Comparison of ENCODE assay signal across 8 cellular contexts in the genomic region with DNA sequence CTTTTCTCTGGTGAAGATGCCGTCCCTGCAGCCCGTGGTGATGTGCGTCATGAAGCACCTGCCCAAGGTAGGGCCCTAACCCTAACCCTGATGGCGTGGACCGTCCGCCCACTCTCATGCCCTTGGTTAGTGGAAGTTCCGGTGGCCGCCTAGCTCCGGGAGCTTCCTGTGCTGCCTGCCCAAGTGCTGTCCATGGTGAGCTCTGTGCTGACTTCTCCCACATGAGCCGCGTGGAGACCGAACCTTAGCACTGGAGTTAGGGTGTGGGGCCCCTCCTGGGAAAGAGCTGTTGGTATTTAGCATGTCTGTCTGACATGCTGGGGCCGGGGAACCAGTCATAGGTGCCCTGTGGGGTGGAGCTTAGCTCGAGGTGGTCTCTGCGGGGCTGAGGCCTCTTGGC. TPM values are rescaled to one million over a fixed set of nuclear protein-coding genes. Genes with fewer than 3 reads are reported as not detected.
DNase-seq lines count a peak whose midpoint lies in the region; ATAC-seq and TF ChIP-seq lines count a peak whose summit lies in the region.

No MANE protein-coding gene starts in this region.

- no peak for TF ChIP-seq POLR2A in esophagus muscularis mucosa (IDR thresholded peaks at IDR 0.05; ENCODE audit: low read depth)
- TF ChIP-seq POLR2A in prostate gland (IDR thresholded peaks at IDR 0.05), result no peak

- no TSS peak for BruUV-seq in Panc1 (replicated peaks; lab: Mats Ljungman, UMichigan)

- H3K27me3 ChIP-seq in Panc1 (ENCODE audit: control insufficient read depth, insufficient read depth, low read length) (no peaks in the 10 kb centered on the region), esophagus muscularis mucosa (no peaks in the 10 kb centered on the region), prostate gland (replicated peaks; ENCODE audit: insufficient read depth) (no peaks in the 10 kb centered on the region)

- H3K9me3 ChIP-seq in ES-I3 (ENCODE audit: control insufficient read depth, insufficient read depth, low read length) (no peaks in the 10 kb centered on the region), Panc1 (ENCODE audit: control insufficient read depth, insufficient read depth, low read depth, low read length) (no peaks in the 10 kb centered on the region), esophagus muscularis mucosa (no peaks in the 10 kb centered on the region), prostate gland (no peaks in the 10 kb centered on the region)

- in situ Hi-C loops in Panc1 (cut with HindIII; ENCODE audit: low pct_unique_long_range_greater_than_20kb, low sequenced_read_pairs), result no loop called here

- WGBS in esophagus muscularis mucosa, result 81% methylated on average over 13 of the region's 15 CpGs
- 90% methylated on average over 15 of the region's 15 CpGs for WGBS in prostate gland

- intact Hi-C loops in Panc1 (cut with micrococcal nuclease; ENCODE audit: unreplicated experiment), result no loop called here
- intact Hi-C loops in esophagus muscularis mucosa (cut with DNase I), result no loop called here
- intact Hi-C loops in prostate gland (cut with DNase I), result no loop called here

- no peak for ATAC-seq in Panc1
- no peak for ATAC-seq in HG03521 (IDR thresholded peaks at IDR 0.05; ENCODE audit: unreplicated experiment)
- no peak for ATAC-seq in GM21529 (IDR thresholded peaks at IDR 0.05; ENCODE audit: unreplicated experiment)

- no peaks in the 10 kb centered on the region; the same call in 1 of the 2 replicates for H3K4me1 ChIP-seq in ES-I3 (ENCODE audit: insufficient read depth, low read length)
- peaks cover 16% of the 10 kb centered on the region for H3K4me1 ChIP-seq in Panc1 (ENCODE audit: control insufficient read depth, insufficient read depth, low read length)
- peaks cover 24 to 33% (median 25%) of the 10 kb centered on the region in 4 donors for H3K4me1 ChIP-seq in esophagus muscularis mucosa
- H3K4me1 ChIP-seq in prostate gland (replicated peaks), result peaks cover 12% of the 10 kb centered on the region

- H3K36me3 ChIP-seq in ES-I3 (ENCODE audit: insufficient read depth, low read length), result peaks cover 12% of the 10 kb centered on the region
- H3K36me3 ChIP-seq in Panc1 (ENCODE audit: control insufficient read depth, insufficient read depth, low read length), result peaks cover 3% of the 10 kb centered on the region; the same call in 1 of the 2 replicates
- H3K36me3 ChIP-seq in esophagus muscularis mucosa, result peaks cover 0 to 41% (median 32%) of the 10 kb centered on the region in 4 donors
- no peaks in the 10 kb centered on the region for H3K36me3 ChIP-seq in prostate gland

- peak overlapping the region; percentile 72 to 78 for H3K4me3 ChIP-seq in Panc1 (ENCODE audit: low read depth in 2 of 2, low read length in 2 of 2)
- H3K4me3 ChIP-seq in esophagus muscularis mucosa, result peak overlapping the region; percentile 81 to 100 (median 94)
- peak overlapping the region; percentile 96 to 97 for H3K4me3 ChIP-seq in prostate gland

- no peak for DNase-seq in Panc1 (ENCODE audit: low read depth, low spot score)
- no peak for DNase-seq in esophagus muscularis mucosa (ENCODE audit: extremely low spot score)
- no peak for DNase-seq in prostate gland (ENCODE audit: low spot score)
- DNase-seq in GM19238 (ENCODE audit: insufficient read length, low spot score), result no peak
- no peak for DNase-seq in mucosa of gallbladder (ENCODE audit: low spot score)

- POLR2A ChIA-PET in Panc1 (lab: Charles Lee), result no interaction called here

- CTCF ChIA-PET in Panc1 (lab: Charles Lee), result no interaction called here

- no peak for TF ChIP-seq CTCF in Panc1 (IDR thresholded peaks at IDR 0.05)
- TF ChIP-seq CTCF in esophagus muscularis mucosa (IDR thresholded peaks at IDR 0.05), result no peak
- no peak for TF ChIP-seq CTCF in prostate gland (IDR thresholded peaks at IDR 0.05)

- peak overlapping the region; percentile 55; the same call in 1 of the 2 replicates for H3K9ac ChIP-seq in ES-I3 (ENCODE audit: low read depth, low read length)

- no peak for TF ChIP-seq EP300 in esophagus muscularis mucosa (IDR thresholded peaks at IDR 0.05)

- H3K27ac ChIP-seq in Panc1 (ENCODE audit: low read length) (peak overlapping the region; percentile 82; the same call in 1 of the 2 replicates), esophagus muscularis mucosa (replicated peaks in 1 of 4) (no peak overlapping the region), prostate gland (no peak overlapping the region)

RNA-seq across cellular contexts. Expression of a gene that starts 1.2 kb away (rescaled TPM):
- total RNA-seq in Panc1 (2021; ENCODE audit: unreplicated experiment) (62.4 TPM), esophagus muscularis mucosa (10 to 100 TPM; 26.6 to 73.2 (median 48.8) TPM), prostate gland (10 to 100 TPM; 44.9 to 82.1 TPM), mucosa of gallbladder (61.2 TPM)
- 94.0 TPM for polyA plus RNA-seq in Panc1 (2012; ENCODE audit: insufficient read length)

RNA-seq across cellular contexts. Expression of a gene that starts 5.3 kb away (rescaled TPM):
- total RNA-seq in Panc1 (2021; ENCODE audit: unreplicated experiment) (0.26 TPM), esophagus muscularis mucosa (not detected), prostate gland (1 to 10 TPM in 1 of 2 donors, not detected in 1; 4.2 TPM), mucosa of gallbladder (not detected)
- 0.28 TPM for polyA plus RNA-seq in Panc1 (2012; ENCODE audit: insufficient read length)

RNA-seq across cellular contexts. Expression of a gene that starts 15.3 kb away (rescaled TPM):
- total RNA-seq in Panc1 (2021; ENCODE audit: unreplicated experiment) (265 TPM), esophagus muscularis mucosa (100 to 1,000 TPM; 227 to 469 (median 304) TPM), prostate gland (100 to 1,000 TPM; 279 to 484 TPM), mucosa of gallbladder (296 TPM)
- 313 TPM for polyA plus RNA-seq in Panc1 (2012; ENCODE audit: insufficient read length)

RNA-seq across cellular contexts. Expression of a gene that starts 21.2 kb away (rescaled TPM):
- 37.1 TPM for total RNA-seq in Panc1 (2021; ENCODE audit: unreplicated experiment)
- polyA plus RNA-seq in Panc1 (2012; ENCODE audit: insufficient read length), result 33.1 TPM
- total RNA-seq in esophagus muscularis mucosa, result 1 to 10 TPM; 5.0 to 9.2 (median 7.3) TPM
- 1 to 10 TPM; 1.6 to 7.3 TPM for total RNA-seq in prostate gland
- 61.6 TPM for total RNA-seq in mucosa of gallbladder

RNA-seq across cellular contexts. Expression of a gene that starts 25.7 kb away (rescaled TPM):
- total RNA-seq in Panc1 (2021; ENCODE audit: unreplicated experiment) (not detected), esophagus muscularis mucosa (not detected), prostate gland (under 1 TPM in 1 of 2 donors, not detected in 1; 0.57 TPM), mucosa of gallbladder (0.49 TPM)
- 0.78 TPM for polyA plus RNA-seq in Panc1 (2012; ENCODE audit: insufficient read length)
